In genomic region chr15:62306851-62307504, GRCh38 we compare ENCODE assay signal across 9 cellular contexts.
DNase-seq lines count a peak whose midpoint lies in the region; ATAC-seq, FAIRE-seq and TF ChIP-seq lines count a peak whose summit lies in the region.
"Had no signal": no experiment of that assay in that cellular context is flagged by ENCODE, and none has a peak within 500 bp of the region (broad histone marks: within the 10 kb centered on the region; RNA-seq: fewer than 3 reads in every experiment).

No MANE protein-coding gene starts in this region.

- TF ChIP-seq CTCF in fibroblast of lung (conservative IDR thresholded peaks at IDR 0.05 in 1 of 2, IDR thresholded peaks at IDR 0.05 in 1 of 2; ENCODE audit: low read depth in 1 of 2, low read length in 2 of 2) (peak; percentile 64 to 71), neural progenitor cell (IDR thresholded peaks at IDR 0.05) (peak; percentile 82)

- no peaks in the 10 kb centered on the region for H3K36me3 Mint-ChIP-seq in neural progenitor cell
- no peaks in the 10 kb centered on the region for H3K36me3 Mint-ChIP-seq in activated CD8-positive, alpha-beta memory T cell treated with anti-CD3 and anti-CD28 coated beads, Interleukin-2, amount 10 ng/mL, durations not matched to agents 7 days and 5 days
- H3K36me3 Mint-ChIP-seq: immature natural killer cell had no signal

- H3K79me2 ChIP-seq in fibroblast of lung (ENCODE audit: control insufficient read depth, insufficient read depth, low read length) (no peaks in the 10 kb centered on the region), neural progenitor cell (ENCODE audit: low read depth) (no peaks in the 10 kb centered on the region)

- H3K9ac ChIP-seq in fibroblast of lung (ENCODE audit: insufficient read depth, low read length), result no peak overlapping the region
- H3K9ac ChIP-seq in neural progenitor cell, result no peak overlapping the region

- H3K27me3 ChIP-seq in fibroblast of lung (ENCODE audit: control insufficient read depth, insufficient read depth, low read length) (no peaks in the 10 kb centered on the region), neural progenitor cell (no peaks in the 10 kb centered on the region)

- CTCF ChIA-PET in activated CD8-positive, alpha-beta memory T cell treated with anti-CD3 and anti-CD28 coated beads, Interleukin-2, amount 10 ng/mL, durations not matched to agents 7 days and 5 days (lab: Charles Lee), result interaction anchor here (0.5 to 1.1 kb wide), 2 partner anchors 145 to 724 kb away, joined by 3 read pairs; no protein-coding TSS in a partner anchor

- H3K9me3 Mint-ChIP-seq in neural progenitor cell, result peaks cover 12% of the 10 kb centered on the region
- H3K9me3 Mint-ChIP-seq in activated CD8-positive, alpha-beta memory T cell treated with anti-CD3 and anti-CD28 coated beads, Interleukin-2, amount 10 ng/mL, durations not matched to agents 7 days and 5 days (ENCODE audit: low read depth), result no peaks in the 10 kb centered on the region

- H4K20me1 ChIP-seq in fibroblast of lung (ENCODE audit: control insufficient read depth, extremely low read depth, insufficient read depth, low read length) (no peaks in the 10 kb centered on the region), neural progenitor cell (ENCODE audit: low read depth) (no peaks in the 10 kb centered on the region)

- peak; percentile 83 for DNase-seq in GM03348 (ENCODE audit: low spot score)
- peak; percentile 87 for DNase-seq in NCI-H146 (lab: John Stamatoyannopoulos, UW)
- DNase-seq in SKM-1 treated with dmso at 0.1 percent for 144 hours (lab: John Stamatoyannopoulos, UW; ENCODE audit: unreplicated experiment), result peak; percentile 66
- DNase-seq in fibroblast of lung (ENCODE audit: low read depth in 2 of 2), result peak; percentile 68 to 79
- peak; percentile 91 for DNase-seq in neural progenitor cell (ENCODE audit: low spot score)
- no peak for DNase-seq in activated CD8-positive, alpha-beta memory T cell treated with anti-CD3 and anti-CD28 coated beads, Interleukin-2, amount 10 ng/mL, durations not matched to agents 7 days and 5 days

- H3K4me2 ChIP-seq in fibroblast of lung (ENCODE audit: extremely low read depth, insufficient read depth, low read length) (no peak overlapping the region), neural progenitor cell (no peak overlapping the region)

- H3K4me1 ChIP-seq in fibroblast of lung (ENCODE audit: control insufficient read depth, extremely low read depth, insufficient read depth, low read length) (no peaks in the 10 kb centered on the region), neural progenitor cell (no peaks in the 10 kb centered on the region)

- no peak overlapping the region for H2AFZ ChIP-seq in fibroblast of lung (ENCODE audit: low read length)
- peak overlapping the region; percentile 71 for H2AFZ ChIP-seq in neural progenitor cell (replicated peaks)

- H3K27me3 Mint-ChIP-seq in neural progenitor cell (ENCODE audit: insufficient read depth, low read depth), result no peaks in the 10 kb centered on the region
- peaks cover 55% of the 10 kb centered on the region for H3K27me3 Mint-ChIP-seq in activated CD8-positive, alpha-beta memory T cell treated with anti-CD3 and anti-CD28 coated beads, Interleukin-2, amount 10 ng/mL, durations not matched to agents 7 days and 5 days

- H3K4me3 ChIP-seq in fibroblast of lung (replicated peaks in 1 of 4; ENCODE audit: control extremely low read depth in 1 of 4, insufficient read depth in 1 of 4, low read depth in 3 of 4, low read length in 4 of 4), result no peak overlapping the region
- H3K4me3 ChIP-seq in neural progenitor cell, result no peak overlapping the region

- H3K4me1 Mint-ChIP-seq in neural progenitor cell, result peaks cover 10% of the 10 kb centered on the region
- peaks cover 5% of the 10 kb centered on the region for H3K4me1 Mint-ChIP-seq in activated CD8-positive, alpha-beta memory T cell treated with anti-CD3 and anti-CD28 coated beads, Interleukin-2, amount 10 ng/mL, durations not matched to agents 7 days and 5 days

- peak; percentile 88 for FAIRE-seq in A204.1 (lab: Jason Lieb, UNC)

- no peaks in the 10 kb centered on the region for H3F3A ChIP-seq in neural progenitor cell (ENCODE audit: low read depth)

- no peak for ATAC-seq in activated CD8-positive, alpha-beta memory T cell treated with anti-CD3 and anti-CD28 coated beads, Interleukin-2, amount 10 ng/mL, durations not matched to agents 7 days and 5 days
- ATAC-seq in HG03135 (IDR thresholded peaks at IDR 0.05; ENCODE audit: unreplicated experiment), result no peak

- H3K4me3 Mint-ChIP-seq in neural progenitor cell, result no peak overlapping the region
- H3K4me3 Mint-ChIP-seq in activated CD8-positive, alpha-beta memory T cell treated with anti-CD3 and anti-CD28 coated beads, Interleukin-2, amount 10 ng/mL, durations not matched to agents 7 days and 5 days, result no peak overlapping the region
- H3K4me3 Mint-ChIP-seq: immature natural killer cell had no signal

- no peaks in the 10 kb centered on the region for H3K9me3 ChIP-seq in fibroblast of lung (ENCODE audit: control insufficient read depth, insufficient read depth, low read depth, low read length)
- H3K9me3 ChIP-seq in neural progenitor cell (ENCODE audit: low read depth), result no peaks in the 10 kb centered on the region

- no peak overlapping the region for H3K27ac ChIP-seq in fibroblast of lung (ENCODE audit: insufficient read depth, low read length)
- H3K27ac ChIP-seq in neural progenitor cell, result no peak overlapping the region

- H3K27ac Mint-ChIP-seq in neural progenitor cell, result no peak overlapping the region
- H3K27ac Mint-ChIP-seq in activated CD8-positive, alpha-beta memory T cell treated with anti-CD3 and anti-CD28 coated beads, Interleukin-2, amount 10 ng/mL, durations not matched to agents 7 days and 5 days, result no peak overlapping the region
- H3K27ac Mint-ChIP-seq: immature natural killer cell had no signal

- H3K36me3 ChIP-seq in fibroblast of lung (ENCODE audit: control insufficient read depth, insufficient read depth, low read length) (no peaks in the 10 kb centered on the region), neural progenitor cell (no peaks in the 10 kb centered on the region)
